ENCODE assay signal across 16 cellular contexts in genomic region chr22:28548411-28548810, GRCh38.
A peak's percentile ranks its signal among the peaks of the same experiment; 100 is the strongest.
DNase-seq lines count a peak whose midpoint lies in the region; ATAC-seq, FAIRE-seq and TF ChIP-seq lines count a peak whose summit lies in the region.
"Had no signal": no experiment of that assay in that cellular context is flagged by ENCODE, and none has a peak within 500 bp of the region (broad histone marks: within the 10 kb centered on the region; RNA-seq: fewer than 3 reads in every experiment).

No MANE protein-coding gene starts in this region.

- peaks cover 26% of the 10 kb centered on the region; the same call in 1 of the 2 replicates for H3K79me2 ChIP-seq in SK-N-SH (ENCODE audit: insufficient read depth)

- H3K27me3 ChIP-seq in SK-N-SH (ENCODE audit: insufficient read depth) (no peaks in the 10 kb centered on the region), heart left ventricle (no peaks in the 10 kb centered on the region), small intestine (ENCODE audit: control insufficient read depth in 2 of 2, insufficient read depth in 2 of 2, low read length in 2 of 2) (no peaks in the 10 kb centered on the region)
- H3K27me3 ChIP-seq: Peyer's patch had no signal

- peaks cover 1% of the 10 kb centered on the region; the same call in 1 of the 2 replicates for H3K9me3 ChIP-seq in SK-N-SH
- H3K9me3 ChIP-seq in heart left ventricle = peaks cover 0 to 5% (median 0%) of the 10 kb centered on the region in 12 donors
- no peaks in the 10 kb centered on the region for H3K9me3 ChIP-seq in small intestine (ENCODE audit: control insufficient read depth, low read depth)
- H3K9me3 ChIP-seq: Peyer's patch had no signal

- CTCF ChIA-PET in SK-N-SH (lab: Yijun Ruan, JAX) = no interaction called here

- H3K4me2 ChIP-seq in SK-N-SH = no peak overlapping the region

- TF ChIP-seq CTCF in SK-N-SH (IDR thresholded peaks at IDR 0.05) (no peak), heart left ventricle (IDR thresholded peaks at IDR 0.05) (no peak)

- intact Hi-C loops in heart left ventricle (cut with DNase I) = no loop called here

- peaks cover 23% of the 10 kb centered on the region for H3F3A ChIP-seq in SK-N-SH (replicated peaks; ENCODE audit: insufficient read depth)

- H3K27ac ChIP-seq in SK-N-SH (ENCODE audit: low read depth in 2 of 2, low read length in 1 of 2) (peak overlapping the region; percentile 25 to 67; a peak in 3 of 4 replicates), heart left ventricle (no peak overlapping the region), small intestine (ENCODE audit: low read depth in 1 of 2, low read length in 1 of 2) (no peak overlapping the region)
- H3K27ac ChIP-seq: C4-2B, Peyer's patch had no signal

- WGBS in SK-N-SH (ENCODE audit: low lambda C conversion rate) = 85% methylated on average over 2 of the region's 2 CpGs
- WGBS in heart left ventricle, 4 donors = 92 to 100% (median 96%) methylated on average over 2 of the region's 2 CpGs
- 83 to 98% (median 97%) methylated on average over 2 of the region's 2 CpGs for WGBS in small intestine, 3 donors

- H3K9ac ChIP-seq in SK-N-SH = no peak overlapping the region

- ATAC-seq in heart left ventricle (no peak), HG02642 (IDR thresholded peaks at IDR 0.05; ENCODE audit: poor library complexity, unreplicated experiment) (no peak), HG03521 (IDR thresholded peaks at IDR 0.05; ENCODE audit: unreplicated experiment) (no peak)

- POLR2A ChIA-PET in SK-N-SH (lab: Yijun Ruan, JAX) = no interaction called here

- H3K4me1 ChIP-seq in SK-N-SH (ENCODE audit: control insufficient read depth in 1 of 2, insufficient read depth in 2 of 2, low read depth in 1 of 2, low read length in 1 of 2) (peaks cover 4 to 17% of the 10 kb centered on the region in 2 experiments), heart left ventricle (no peaks in the 10 kb centered on the region), small intestine (ENCODE audit: control insufficient read depth in 2 of 2, insufficient read depth in 1 of 2, low read depth in 1 of 2, low read length in 1 of 2) (no peaks in the 10 kb centered on the region)
- H3K4me1 ChIP-seq: Peyer's patch had no signal

- no peaks in the 10 kb centered on the region for H3K36me3 ChIP-seq in SK-N-SH (replicated peaks in 1 of 2; ENCODE audit: control insufficient read depth in 1 of 2, insufficient read depth in 2 of 2, low read length in 1 of 2)
- H3K36me3 ChIP-seq in heart left ventricle = no peaks in the 10 kb centered on the region
- no peaks in the 10 kb centered on the region for H3K36me3 ChIP-seq in small intestine (ENCODE audit: control insufficient read depth in 2 of 2, insufficient read depth in 2 of 2, low read length in 2 of 2)
- H3K36me3 ChIP-seq: Peyer's patch had no signal

- TF ChIP-seq EP300 in SK-N-SH (IDR thresholded peaks at IDR 0.05; ENCODE audit: borderline replicate concordance in 1 of 2, low read depth in 1 of 2, low read length in 1 of 2) = no peak

- DNase-seq in NCI-H146 (lab: John Stamatoyannopoulos, UW) (peak; percentile 6), NCI-H146 treated with DMSO at 0.1 percent for 48 hours (lab: John Stamatoyannopoulos, UW; ENCODE audit: unreplicated experiment) (no peak), NCI-H2171 treated with DMSO at 0.1 percent for 48 hours (lab: John Stamatoyannopoulos, UW) (peak; percentile 90), SK-N-SH (no peak), heart left ventricle (no peak), small intestine (no peak)
- DNase-seq: 8988T, GF-D8, HCEC 1CT, NCI-H1048, NCI-H774, Peyer's patch, SIG-M5 had no signal

- H2AFZ ChIP-seq in SK-N-SH (ENCODE audit: low read depth) = no peak overlapping the region

- no peak for TF ChIP-seq RAD21 in SK-N-SH (IDR thresholded peaks at IDR 0.05; ENCODE audit: low read length)

- FAIRE-seq in small intestine (lab: Jason Lieb, UNC) = no peak

- H3K4me3 ChIP-seq in SK-N-SH (ENCODE audit: low read depth in 2 of 2, low read length in 1 of 2) (no peak overlapping the region), heart left ventricle (no peak overlapping the region), small intestine (ENCODE audit: low read depth in 1 of 2, low read length in 2 of 2) (no peak overlapping the region)
- H3K4me3 ChIP-seq: Peyer's patch had no signal

- no peaks in the 10 kb centered on the region for H3K9me2 ChIP-seq in SK-N-SH

- no peak for TF ChIP-seq POLR2A in heart left ventricle (IDR thresholded peaks at IDR 0.05)

- no peaks in the 10 kb centered on the region for H4K20me1 ChIP-seq in SK-N-SH (ENCODE audit: insufficient read depth)

TF ChIP-seq in SK-N-SH, 30 proteins besides CTCF, POLR2A, EP300 and RAD21:
- TF ChIP-seq IRF3 (IDR thresholded peaks at IDR 0.05; ENCODE audit: low read depth, low read length) = no peak
- TF ChIP-seq GATA2 (CRISPR knock-in tag; IDR thresholded peaks at IDR 0.05) = no peak
- TF ChIP-seq YY1 (IDR thresholded peaks at IDR 0.05; ENCODE audit: low read depth) = no peak
- TF ChIP-seq PBX3 (IDR thresholded peaks at IDR 0.05) = peak; percentile 17; the same call in 1 of the 2 replicates
- no peak for TF ChIP-seq MAX (IDR thresholded peaks at IDR 0.05; ENCODE audit: low read depth)
- no peak for TF ChIP-seq NRF1 (IDR thresholded peaks at IDR 0.05; ENCODE audit: low read depth, low read length)
- no peak for TF ChIP-seq REST (IDR thresholded peaks at IDR 0.05; ENCODE audit: low read depth, low read length)
- no peak for TF ChIP-seq FOXM1 (IDR thresholded peaks at IDR 0.05; ENCODE audit: low read depth)

Comparison
In these comparisons a context has a peak if more than half of its experiments do, and no peak if none do; other contexts are left out.
1. DNase-seq: peak in NCI-H146 (single experiment) and NCI-H2171 treated with DMSO at 0.1 percent for 48 hours (single experiment); none in NCI-H146 treated with DMSO at 0.1 percent for 48 hours (single experiment), SK-N-SH (single experiment), heart left ventricle (0 of 5) and small intestine (single experiment).
2. H3K27ac ChIP-seq: peak in SK-N-SH (2 of 2); none in heart left ventricle (0 of 12) and small intestine (0 of 2).